In genomic region chr5:1826235-1826980, GRCh38 we compare ENCODE assay signal across 26 cellular contexts. TPM values are rescaled to one million over a fixed set of nuclear protein-coding genes. Genes with fewer than 3 reads are reported as not detected.
DNase-seq lines count a peak whose midpoint lies in the region; ATAC-seq, FAIRE-seq and TF ChIP-seq lines count a peak whose summit lies in the region.
"Had no signal": no experiment of that assay in that cellular context is flagged by ENCODE, and none has a peak within 500 bp of the region (broad histone marks: within the 10 kb centered on the region; RNA-seq: fewer than 3 reads in every experiment).

No MANE protein-coding gene starts in this region.

- TF ChIP-seq EP300 in HepG2 (IDR thresholded peaks at IDR 0.05; ENCODE audit: low read depth in 2 of 2, low read length in 2 of 2) (no peak), HepG2 (CRISPR knock-in tag; IDR thresholded peaks at IDR 0.05; ENCODE audit: borderline replicate concordance) (no peak), sigmoid colon (IDR thresholded peaks at IDR 0.05) (no peak)

- no peak for TF ChIP-seq RAD21 in HepG2 (CRISPR knock-in tag; IDR thresholded peaks at IDR 0.05)

- no peak overlapping the region for H3K4me3 ChIP-seq in Peyer's patch
- H3K4me3 ChIP-seq in HepG2 (replicated peaks in 1 of 3; ENCODE audit: insufficient read depth in 1 of 3, low read depth in 2 of 3, low read length in 3 of 3), result no peak overlapping the region
- H3K4me3 ChIP-seq in sigmoid colon, result no peak overlapping the region
- H3K4me3 ChIP-seq in kidney (ENCODE audit: low read length in 2 of 2), result no peak overlapping the region
- H3K4me3 ChIP-seq: SJCRH30 had no signal

- no peaks in the 10 kb centered on the region for H3K9me3 Mint-ChIP-seq in activated T-cell treated with anti-CD3 and anti-CD28 coated beads, Interleukin-2, amount 50 U/mL, for 4 hours

- H3K27ac ChIP-seq in Peyer's patch, result no peak overlapping the region
- no peak overlapping the region for H3K27ac ChIP-seq in HepG2 (ENCODE audit: extremely low read length, insufficient read depth, low read length)
- no peak overlapping the region for H3K27ac ChIP-seq in sigmoid colon
- no peak overlapping the region for H3K27ac ChIP-seq in kidney (ENCODE audit: low read depth in 2 of 2, low read length in 2 of 2)
- H3K27ac ChIP-seq: RWPE1, SJCRH30 had no signal

- H3K4me1 ChIP-seq in Peyer's patch (no peaks in the 10 kb centered on the region), HepG2 (ENCODE audit: insufficient read depth, low read length) (peaks cover 10% of the 10 kb centered on the region), sigmoid colon (no peaks in the 10 kb centered on the region), kidney (ENCODE audit: control insufficient read depth in 1 of 2, insufficient read depth in 1 of 2, low read depth in 1 of 2, low read length in 2 of 2) (no peaks in the 10 kb centered on the region)
- H3K4me1 ChIP-seq: SJCRH30 had no signal

- H3K4me1 Mint-ChIP-seq in activated T-cell treated with anti-CD3 and anti-CD28 coated beads, Interleukin-2, amount 50 U/mL, for 4 hours (ENCODE audit: low read depth), result no peaks in the 10 kb centered on the region

- no peaks in the 10 kb centered on the region for H4K20me1 ChIP-seq in HepG2 (ENCODE audit: insufficient read depth, low read length)

- ATAC-seq in Right ventricle myocardium inferior (no peak), left cardiac atrium (no peak), HepG2 (no peak), HG02642 (IDR thresholded peaks at IDR 0.05; ENCODE audit: poor library complexity, unreplicated experiment) (no peak)
- ATAC-seq in activated T-cell treated with anti-CD3 and anti-CD28 coated beads, Interleukin-2, amount 50 U/mL, for 4 hours, result no peak
- ATAC-seq: SK-N-SH treated with all-trans-retinoic acid at 6 μM for 48 hours had no signal

- DNase-seq in Right ventricle myocardium inferior (ENCODE audit: missing footprints) (peak; percentile 50), left cardiac atrium (no peak), Peyer's patch (peak in 2 of 3 donors; percentile 23 to 39), HepG2 (ENCODE audit: low spot score) (no peak), sigmoid colon (peak; percentile 40), kidney (no peak)
- DNase-seq in activated T-cell treated with anti-CD3 and anti-CD28 coated beads, Interleukin-2, amount 50 U/mL, for 4 hours, result no peak
- DNase-seq: 8988T, ACHN, DMS153, DND-41, KG1, MM.1S, NCI-H1048, NCI-H1417, NCI-H1694, NCI-H2029 treated with DMSO at 0.1 percent for 48 hours, NCI-H2227 treated with DMSO at 0.1 percent for 48 hours, NCI-H526 treated with DMSO at 0.1 percent for 48 hours, SJCRH30 had no signal

- H3K9ac ChIP-seq in HepG2 (ENCODE audit: insufficient read depth, low read depth, low read length) (no peak overlapping the region), kidney (ENCODE audit: low read length in 2 of 2) (no peak overlapping the region)

- peaks cover 7% of the 10 kb centered on the region for H3K36me3 Mint-ChIP-seq in activated T-cell treated with anti-CD3 and anti-CD28 coated beads, Interleukin-2, amount 50 U/mL, for 4 hours (ENCODE audit: insufficient read depth)

- no TSS peak for BruUV-seq in HepG2 (replicated peaks; lab: Mats Ljungman, UMichigan)

- intact Hi-C loops in Right ventricle myocardium inferior (cut with DNase I) (no loop called here), left cardiac atrium (cut with DNase I) (no loop called here), HepG2 (cut with micrococcal nuclease; ENCODE audit: unreplicated experiment) (no loop called here), sigmoid colon (cut with DNase I) (no loop called here), kidney (cut with DNase I) (no loop called here)

- POLR2A ChIA-PET in HepG2 (lab: Yijun Ruan, JAX), result no interaction called here

- no peak for TF ChIP-seq POLR2A in Peyer's patch (IDR thresholded peaks at IDR 0.05)
- TF ChIP-seq POLR2A in HepG2 (IDR thresholded peaks at IDR 0.05; ENCODE audit: insufficient read depth in 1 of 2, low read depth in 2 of 2, low read length in 2 of 2), result no peak
- no peak for TF ChIP-seq POLR2A in sigmoid colon (IDR thresholded peaks at IDR 0.05)

- in situ Hi-C loops in HepG2 (cut with HindIII; ENCODE audit: extremely low pct_ligation_motif_present, low pct_unique_long_range_greater_than_20kb), result no loop called here

- FAIRE-seq in HepG2 (lab: Jason Lieb, UNC), result no peak
- FAIRE-seq in kidney (lab: Jason Lieb, UNC), result no peak
- FAIRE-seq: H54 had no signal

- CTCF ChIA-PET in HepG2 (lab: Yijun Ruan, JAX; ENCODE audit: low intra/inter-chr PET ratio, low total read pairs), result no interaction called here

- WGBS in HepG2 (ENCODE audit: low lambda C conversion rate), result 88% methylated on average over 14 of the region's 26 CpGs
- 90 to 91% methylated on average over 26 of the region's 26 CpGs for WGBS in sigmoid colon, 2 donors

- no peak overlapping the region for H2AFZ ChIP-seq in HepG2 (ENCODE audit: low read length)

- H3K9me3 ChIP-seq in Peyer's patch (no peaks in the 10 kb centered on the region), HepG2 (ENCODE audit: low read length) (no peaks in the 10 kb centered on the region), sigmoid colon (no peaks in the 10 kb centered on the region), kidney (ENCODE audit: control insufficient read depth in 1 of 2, low read length in 2 of 2) (no peaks in the 10 kb centered on the region)
- H3K9me3 ChIP-seq: SJCRH30 had no signal

- no peak overlapping the region for H3K4me2 ChIP-seq in HepG2 (ENCODE audit: low read depth, low read length)

- no peaks in the 10 kb centered on the region for H3K79me2 ChIP-seq in HepG2 (ENCODE audit: insufficient read depth, low read length)

- H3K4me3 Mint-ChIP-seq in activated T-cell treated with anti-CD3 and anti-CD28 coated beads, Interleukin-2, amount 50 U/mL, for 4 hours, result no peak overlapping the region

- H3K27me3 ChIP-seq in Peyer's patch, result no peaks in the 10 kb centered on the region
- H3K27me3 ChIP-seq in HepG2 (ENCODE audit: control insufficient read depth in 1 of 2, insufficient read depth in 2 of 2, low read length in 2 of 2), result no peaks in the 10 kb centered on the region
- no peaks in the 10 kb centered on the region for H3K27me3 ChIP-seq in sigmoid colon
- H3K27me3 ChIP-seq: SJCRH30 had no signal

- H3K27me3 Mint-ChIP-seq in activated T-cell treated with anti-CD3 and anti-CD28 coated beads, Interleukin-2, amount 50 U/mL, for 4 hours (ENCODE audit: low read depth), result no peaks in the 10 kb centered on the region

- TF ChIP-seq CTCF in Peyer's patch (IDR thresholded peaks at IDR 0.05), result no peak
- no peak for TF ChIP-seq CTCF in HepG2 (CRISPR knock-in tag; IDR thresholded peaks at IDR 0.05)
- TF ChIP-seq CTCF in sigmoid colon (IDR thresholded peaks at IDR 0.05), result no peak
- no peak for TF ChIP-seq CTCF in kidney (IDR thresholded peaks at IDR 0.05; ENCODE audit: borderline replicate concordance, extremely low read depth, insufficient read depth)

- peaks cover 0 to 16% (median 0%) of the 10 kb centered on the region in 3 donors for H3K36me3 ChIP-seq in Peyer's patch
- peaks cover 2 to 17% of the 10 kb centered on the region in 2 experiments; a peak in 1 of 5 replicates for H3K36me3 ChIP-seq in HepG2 (replicated peaks in 1 of 2; ENCODE audit: control insufficient read depth in 1 of 2, insufficient read depth in 2 of 2, low read length in 2 of 2)
- H3K36me3 ChIP-seq in sigmoid colon, result peaks cover 0 to 44% (median 9%) of the 10 kb centered on the region in 4 donors
- H3K36me3 ChIP-seq in kidney (ENCODE audit: control insufficient read depth in 1 of 2, insufficient read depth in 2 of 2, low read length in 2 of 2), result peaks cover 5 to 7% of the 10 kb centered on the region in 2 donors

RNA-seq across cellular contexts. Expression of gene NDUFS6, which starts 25.2 kb away (rescaled TPM):
- total RNA-seq in Right ventricle myocardium inferior (134 TPM), left cardiac atrium (10 to 100 TPM; 84.2 to 86.1 TPM), Peyer's patch (10 to 100 TPM; 27.4 to 86.5 (median 47.6) TPM), HepG2 (2016; rRNA removed; fragmentation: Illumina TruSeq; extraction: Trizol) (50.4 and 63.7 TPM in 2 replicates), sigmoid colon (10 to 100 TPM; 34.9 to 82.6 (median 55.4) TPM), kidney (31.1 TPM)
- total RNA-seq in HepG2 (2016; cell fraction: cytosol; rRNA removed; fragmentation: Illumina TruSeq; extraction: Trizol; ENCODE audit: low read depth), result 15.2 and 15.4 TPM in 2 replicates
- 53.0 and 63.5 TPM in 2 replicates for total RNA-seq in HepG2 (2016; cell fraction: insoluble cytoplasmic fraction; rRNA removed; fragmentation: Illumina TruSeq; extraction: Trizol)
- 25.8 and 27.4 TPM in 2 replicates for total RNA-seq in HepG2 (2016; cell fraction: membrane; rRNA removed; fragmentation: Illumina TruSeq; extraction: Trizol)
- total RNA-seq in HepG2 (2016; cell fraction: nucleus; rRNA removed; fragmentation: Illumina TruSeq; extraction: Trizol), result 17.5 and 20.2 TPM in 2 replicates
- polyA plus RNA-seq in HepG2 (2011; rRNA removed) (22.2 and 23.7 TPM in 2 replicates), sigmoid colon (100 to 1,000 TPM in 2 of 3 donors, 10 to 100 TPM in 1; 94.0 to 156 (median 111) TPM), kidney (ENCODE audit: insufficient read depth, low read depth, low replicate concordance) (164 TPM)
- polyA plus RNA-seq in HepG2 (2011; cell fraction: cytosol; rRNA removed), result 72.6 and 97.8 TPM in 2 replicates
- polyA plus RNA-seq in HepG2 (2011; cell fraction: nucleus; rRNA removed), result 21.7 and 33.4 TPM in 2 replicates
- polyA plus RNA-seq in HepG2 (2012), result 46.4 and 50.3 TPM in 2 replicates
- 27.6 and 35.6 TPM in 2 replicates for polyA plus RNA-seq in HepG2 (2016; cell fraction: cytosol; fragmentation: Illumina TruSeq; extraction: Trizol; ENCODE audit: low read depth)
- 110 and 131 TPM in 2 replicates for polyA plus RNA-seq in HepG2 (2016; cell fraction: insoluble cytoplasmic fraction; fragmentation: Illumina TruSeq; extraction: Trizol; ENCODE audit: low read depth)
- polyA plus RNA-seq in HepG2 (2016; cell fraction: membrane; fragmentation: Illumina TruSeq; extraction: Trizol; ENCODE audit: low read depth), result 36.7 and 40.8 TPM in 2 replicates
- polyA plus RNA-seq in HepG2 (2016; cell fraction: nucleus; fragmentation: Illumina TruSeq; extraction: Trizol; ENCODE audit: insufficient read depth, low read depth), result 54.4 and 56.6 TPM in 2 replicates
- 9.7 and 41.7 TPM in 2 replicates for polyA minus RNA-seq in HepG2 (2011; rRNA and poly(A)+ RNA removed; ENCODE audit: low replicate concordance)
- 11.4 and 22.6 TPM in 2 replicates for polyA minus RNA-seq in HepG2 (2011; cell fraction: cytosol; rRNA and poly(A)+ RNA removed)
- 8.5 and 11.5 TPM in 2 replicates for polyA minus RNA-seq in HepG2 (2011; cell fraction: nucleus; rRNA and poly(A)+ RNA removed)
- 10 to 100 TPM; 55.6 to 64.9 (median 61.4) TPM for total RNA-seq in activated T-cell treated with anti-CD3 and anti-CD28 coated beads, Interleukin-2, amount 50 U/mL, for 4 hours

RNA-seq across cellular contexts. Expression of gene MRPL36, which starts 26.8 kb away (rescaled TPM):
- 62.3 TPM for total RNA-seq in Right ventricle myocardium inferior
- 10 to 100 TPM; 47.3 to 50.9 TPM for total RNA-seq in left cardiac atrium
- 10 to 100 TPM; 21.9 to 23.9 (median 23.3) TPM for total RNA-seq in Peyer's patch
- 113 and 135 TPM in 2 replicates for total RNA-seq in HepG2 (2016; rRNA removed; fragmentation: Illumina TruSeq; extraction: Trizol)
- 108 and 113 TPM in 2 replicates for total RNA-seq in HepG2 (2016; cell fraction: cytosol; rRNA removed; fragmentation: Illumina TruSeq; extraction: Trizol; ENCODE audit: low read depth)
- 108 and 154 TPM in 2 replicates for total RNA-seq in HepG2 (2016; cell fraction: insoluble cytoplasmic fraction; rRNA removed; fragmentation: Illumina TruSeq; extraction: Trizol)
- total RNA-seq in HepG2 (2016; cell fraction: membrane; rRNA removed; fragmentation: Illumina TruSeq; extraction: Trizol), result 76.0 and 81.1 TPM in 2 replicates
- total RNA-seq in HepG2 (2016; cell fraction: nucleus; rRNA removed; fragmentation: Illumina TruSeq; extraction: Trizol), result 37.1 and 47.0 TPM in 2 replicates
- polyA plus RNA-seq in HepG2 (2011; rRNA removed), result 70.5 and 71.3 TPM in 2 replicates
- polyA plus RNA-seq in HepG2 (2011; cell fraction: cytosol; rRNA removed), result 65.9 and 74.3 TPM in 2 replicates
- 25.2 and 29.0 TPM in 2 replicates for polyA plus RNA-seq in HepG2 (2011; cell fraction: nucleus; rRNA removed)
- 59.1 and 65.6 TPM in 2 replicates for polyA plus RNA-seq in HepG2 (2012)
- polyA plus RNA-seq in HepG2 (2016; cell fraction: cytosol; fragmentation: Illumina TruSeq; extraction: Trizol; ENCODE audit: low read depth), result 88.2 and 98.8 TPM in 2 replicates
- 150 and 160 TPM in 2 replicates for polyA plus RNA-seq in HepG2 (2016; cell fraction: insoluble cytoplasmic fraction; fragmentation: Illumina TruSeq; extraction: Trizol; ENCODE audit: low read depth)
- polyA plus RNA-seq in HepG2 (2016; cell fraction: membrane; fragmentation: Illumina TruSeq; extraction: Trizol; ENCODE audit: low read depth), result 60.1 and 66.8 TPM in 2 replicates
- 65.9 and 77.9 TPM in 2 replicates for polyA plus RNA-seq in HepG2 (2016; cell fraction: nucleus; fragmentation: Illumina TruSeq; extraction: Trizol; ENCODE audit: insufficient read depth, low read depth)
- polyA minus RNA-seq in HepG2 (2011; rRNA and poly(A)+ RNA removed; ENCODE audit: low replicate concordance), result 30.3 and 163 TPM in 2 replicates
- 21.5 and 22.2 TPM in 2 replicates for polyA minus RNA-seq in HepG2 (2011; cell fraction: cytosol; rRNA and poly(A)+ RNA removed)
- 21.4 and 25.5 TPM in 2 replicates for polyA minus RNA-seq in HepG2 (2011; cell fraction: nucleus; rRNA and poly(A)+ RNA removed)
- 10 to 100 TPM; 32.4 to 59.4 (median 49.2) TPM for total RNA-seq in sigmoid colon
- polyA plus RNA-seq in sigmoid colon, result 10 to 100 TPM; 65.9 to 77.9 (median 70.9) TPM
- total RNA-seq in kidney, result 29.6 TPM
- polyA plus RNA-seq in kidney (ENCODE audit: insufficient read depth, low read depth, low replicate concordance), result 96.7 TPM
- total RNA-seq in activated T-cell treated with anti-CD3 and anti-CD28 coated beads, Interleukin-2, amount 50 U/mL, for 4 hours, result 10 to 100 TPM; 72.8 to 85.9 (median 77.8) TPM

RNA-seq across cellular contexts. Expression of gene IRX4, which starts 56.3 kb away (rescaled TPM):
- total RNA-seq in Right ventricle myocardium inferior (17.6 TPM), left cardiac atrium (under 1 TPM; 0.18 to 0.50 TPM), Peyer's patch (not detected), HepG2 (2016; rRNA removed; fragmentation: Illumina TruSeq; extraction: Trizol) (not detected in 2 replicates), sigmoid colon (not detected), kidney (not detected)
- not detected in 2 replicates for total RNA-seq in HepG2 (2016; cell fraction: cytosol; rRNA removed; fragmentation: Illumina TruSeq; extraction: Trizol; ENCODE audit: low read depth)
- not detected in 2 replicates for total RNA-seq in HepG2 (2016; cell fraction: insoluble cytoplasmic fraction; rRNA removed; fragmentation: Illumina TruSeq; extraction: Trizol)
- total RNA-seq in HepG2 (2016; cell fraction: membrane; rRNA removed; fragmentation: Illumina TruSeq; extraction: Trizol), result not detected in 2 replicates
- total RNA-seq in HepG2 (2016; cell fraction: nucleus; rRNA removed; fragmentation: Illumina TruSeq; extraction: Trizol), result not detected in 2 replicates
- polyA plus RNA-seq in HepG2 (2011; rRNA removed) (not detected in 2 replicates), sigmoid colon (under 1 TPM in 1 of 3 donors, not detected in 2; 0.06 TPM), kidney (ENCODE audit: insufficient read depth, low read depth, low replicate concordance) (not detected)
- not detected in 2 replicates for polyA plus RNA-seq in HepG2 (2011; cell fraction: cytosol; rRNA removed)
- polyA plus RNA-seq in HepG2 (2011; cell fraction: nucleus; rRNA removed), result not detected in 2 replicates
- polyA plus RNA-seq in HepG2 (2012), result not detected in 2 replicates
- not detected in 2 replicates for polyA plus RNA-seq in HepG2 (2016; cell fraction: cytosol; fragmentation: Illumina TruSeq; extraction: Trizol; ENCODE audit: low read depth)
- polyA plus RNA-seq in HepG2 (2016; cell fraction: insoluble cytoplasmic fraction; fragmentation: Illumina TruSeq; extraction: Trizol; ENCODE audit: low read depth), result not detected in 2 replicates
- not detected in 2 replicates for polyA plus RNA-seq in HepG2 (2016; cell fraction: membrane; fragmentation: Illumina TruSeq; extraction: Trizol; ENCODE audit: low read depth)
- polyA plus RNA-seq in HepG2 (2016; cell fraction: nucleus; fragmentation: Illumina TruSeq; extraction: Trizol; ENCODE audit: insufficient read depth, low read depth), result not detected in 2 replicates
- 0.09 TPM in 1 of 2 replicates, not detected in the other for polyA minus RNA-seq in HepG2 (2011; rRNA and poly(A)+ RNA removed; ENCODE audit: low replicate concordance)
- not detected in 2 replicates for polyA minus RNA-seq in HepG2 (2011; cell fraction: cytosol; rRNA and poly(A)+ RNA removed)
- polyA minus RNA-seq in HepG2 (2011; cell fraction: nucleus; rRNA and poly(A)+ RNA removed), result not detected in 2 replicates
- total RNA-seq in activated T-cell treated with anti-CD3 and anti-CD28 coated beads, Interleukin-2, amount 50 U/mL, for 4 hours, result not detected
- total RNA-seq: HT1080, SJCRH30 had no signal
- polyA plus RNA-seq: BJ had no signal

Comparison
In these comparisons a context has a peak if more than half of its experiments do, and no peak if none do; other contexts are left out.
1. DNase-seq: peak in Right ventricle myocardium inferior (single experiment), Peyer's patch (2 of 3) and sigmoid colon (single experiment); none in left cardiac atrium (single experiment), HepG2 (single experiment), kidney (single experiment) and activated T-cell treated with anti-CD3 and anti-CD28 coated beads, Interleukin-2, amount 50 U/mL, for 4 hours (single experiment).
2. RNA of gene IRX4, which starts 56.3 kb away (total RNA-seq): 17.6 TPM in Right ventricle myocardium inferior (single experiment); 0.18 to 0.50 TPM in left cardiac atrium, not detected in kidney (single experiment), not detected in activated T-cell treated with anti-CD3 and anti-CD28 coated beads, Interleukin-2, amount 50 U/mL, for 4 hours, not detected in Peyer's patch, not detected in HepG2 and not detected in sigmoid colon; every median in the first group is over 10 times any median in the second.